19 cellular contexts compared by ENCODE assay signal in the genomic region with DNA sequence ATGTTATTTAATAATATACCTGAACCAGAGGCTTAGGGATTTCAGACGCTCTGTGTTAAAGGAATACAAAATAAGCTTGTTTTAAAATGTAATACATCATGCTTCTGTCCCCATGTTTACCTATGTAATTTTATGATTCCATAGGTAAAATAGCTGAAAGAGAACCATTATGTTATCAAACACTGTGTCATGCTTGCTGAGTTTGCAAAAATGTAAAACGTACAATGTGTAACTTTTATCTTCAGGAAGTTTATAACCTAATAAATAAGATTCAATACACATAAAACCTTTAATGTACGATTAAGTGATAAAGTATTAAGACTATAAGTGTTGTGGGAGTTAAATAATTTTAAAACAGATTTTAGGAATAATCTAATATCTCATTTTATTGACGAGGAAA.
DNase-seq lines count a peak whose midpoint lies in the region; ATAC-seq, FAIRE-seq and TF ChIP-seq lines count a peak whose summit lies in the region.
"Had no signal": no experiment of that assay in that cellular context is flagged by ENCODE, and none has a peak within 500 bp of the region (broad histone marks: within the 10 kb centered on the region; RNA-seq: fewer than 3 reads in every experiment).

No MANE protein-coding gene starts in this region.

- H3K79me2 ChIP-seq in HepG2 (ENCODE audit: insufficient read depth, low read length) (no peaks in the 10 kb centered on the region), K562 (ENCODE audit: control insufficient read depth, insufficient read depth, low read length) (no peaks in the 10 kb centered on the region)

- ATAC-seq in HepG2, result no peak
- no peak for ATAC-seq in right lobe of liver
- ATAC-seq in K562, result no peak
- ATAC-seq in effector memory CD8-positive, alpha-beta T cell (replicated peaks), result no peak
- ATAC-seq: CD8-positive, alpha-beta T cell had no signal

- no peaks in the 10 kb centered on the region for H3K9me3 ChIP-seq in HepG2 (ENCODE audit: low read length)
- no peaks in the 10 kb centered on the region for H3K9me3 ChIP-seq in right lobe of liver
- H3K9me3 ChIP-seq in K562 (replicated peaks; ENCODE audit: control insufficient read depth, insufficient read depth, low read depth, low read length), result no peaks in the 10 kb centered on the region
- H3K9me3 ChIP-seq: BLaER1 treated with 17β-estradiol and CSF1 and Interleukin-3, amounts not matched to agents 10 nM and 100 nM; Caco-2 had no signal

- no peaks in the 10 kb centered on the region for H3K27me3 ChIP-seq in HepG2 (ENCODE audit: control insufficient read depth in 1 of 2, insufficient read depth in 2 of 2, low read length in 2 of 2)
- H3K27me3 ChIP-seq in right lobe of liver, result no peaks in the 10 kb centered on the region
- no peaks in the 10 kb centered on the region for H3K27me3 ChIP-seq in K562 (ENCODE audit: control insufficient read depth in 2 of 2, insufficient read depth in 2 of 2, low read length in 2 of 2)
- H3K27me3 ChIP-seq: BLaER1 treated with 17β-estradiol and CSF1 and Interleukin-3, amounts not matched to agents 10 nM and 100 nM had no signal

- H3K36me3 Mint-ChIP-seq in mesothelial cell of epicardium, result peaks cover 12% of the 10 kb centered on the region
- no peaks in the 10 kb centered on the region for H3K36me3 Mint-ChIP-seq in effector memory CD8-positive, alpha-beta T cell (ENCODE audit: insufficient read depth)

- TF ChIP-seq RAD21 in HepG2 (CRISPR knock-in tag; IDR thresholded peaks at IDR 0.05), result no peak
- no peak for TF ChIP-seq RAD21 in K562 (CRISPR knock-in tag; conservative IDR thresholded peaks at IDR 0.05 in 1 of 2, IDR thresholded peaks at IDR 0.05 in 1 of 2)

- 97% methylated on average over 4 of the region's 4 CpGs for WGBS in HepG2 (ENCODE audit: low lambda C conversion rate)
- 63% methylated on average over 4 of the region's 4 CpGs for WGBS in right lobe of liver (ENCODE audit: insufficient coverage, low coverage, low lambda C conversion rate, missing lambda C conversion rate)
- WGBS in K562 (ENCODE audit: insufficient coverage, low coverage, missing lambda C conversion rate), result 43% methylated on average over 4 of the region's 4 CpGs

- H3K36me3 ChIP-seq in HepG2 (replicated peaks in 1 of 2; ENCODE audit: control insufficient read depth in 1 of 2, insufficient read depth in 2 of 2, low read length in 2 of 2), result no peaks in the 10 kb centered on the region
- H3K36me3 ChIP-seq in right lobe of liver, result no peaks in the 10 kb centered on the region
- H3K36me3 ChIP-seq in K562 (ENCODE audit: control insufficient read depth, insufficient read depth, low read length), result no peaks in the 10 kb centered on the region

- TF ChIP-seq EP300 in HepG2 (IDR thresholded peaks at IDR 0.05; ENCODE audit: low read depth in 2 of 2, low read length in 2 of 2) (no peak), HepG2 (CRISPR knock-in tag; IDR thresholded peaks at IDR 0.05; ENCODE audit: borderline replicate concordance) (no peak), K562 (IDR thresholded peaks at IDR 0.05; ENCODE audit: low read length) (no peak)

- H3K4me3 Mint-ChIP-seq in mesothelial cell of epicardium, result no peak overlapping the region
- no peak overlapping the region for H3K4me3 Mint-ChIP-seq in effector memory CD8-positive, alpha-beta T cell
- H3K4me3 Mint-ChIP-seq: B cell; CD4-positive, alpha-beta T cell; CD8-positive, alpha-beta T cell had no signal

- H4K20me1 ChIP-seq in HepG2 (ENCODE audit: insufficient read depth, low read length), result no peaks in the 10 kb centered on the region
- no peaks in the 10 kb centered on the region for H4K20me1 ChIP-seq in K562 (replicated peaks; ENCODE audit: control insufficient read depth, insufficient read depth, low read length)
- H4K20me1 ChIP-seq: BLaER1 treated with 17β-estradiol and CSF1 and Interleukin-3, amounts not matched to agents 10 nM and 100 nM had no signal

- FAIRE-seq in HepG2 (lab: Jason Lieb, UNC), result no peak
- peak; percentile 6 for FAIRE-seq in K562 (lab: Jason Lieb, UNC)
- FAIRE-seq: D721Med, G401.6, GM19239 had no signal

- CTCF ChIA-PET in HepG2 (lab: Yijun Ruan, JAX; ENCODE audit: low intra/inter-chr PET ratio, low total read pairs) (no interaction called here), K562 (lab: Yijun Ruan, JAX; ENCODE audit: low intra/inter-chr PET ratio) (no interaction called here)

- in situ Hi-C loops in HepG2 (cut with HindIII; ENCODE audit: extremely low pct_ligation_motif_present, low pct_unique_long_range_greater_than_20kb) (no loop called here), K562 (cut with MboI) (no loop called here)

- H3K9me3 Mint-ChIP-seq in mesothelial cell of epicardium, result peaks cover 12% of the 10 kb centered on the region
- no peaks in the 10 kb centered on the region for H3K9me3 Mint-ChIP-seq in effector memory CD8-positive, alpha-beta T cell
- H3K9me3 Mint-ChIP-seq: CD4-positive, alpha-beta T cell; CD8-positive, alpha-beta T cell had no signal

- H3K4me2 ChIP-seq in HepG2 (ENCODE audit: low read depth, low read length) (no peak overlapping the region), K562 (ENCODE audit: insufficient read depth, low read length) (no peak overlapping the region)
- H3K4me2 ChIP-seq: BLaER1 treated with 17β-estradiol and CSF1 and Interleukin-3, amounts not matched to agents 10 nM and 100 nM had no signal

- no peak overlapping the region for H3K27ac Mint-ChIP-seq in mesothelial cell of epicardium
- H3K27ac Mint-ChIP-seq in effector memory CD8-positive, alpha-beta T cell, result no peak overlapping the region
- H3K27ac Mint-ChIP-seq: B cell; CD4-positive, alpha-beta T cell; CD8-positive, alpha-beta T cell had no signal

- H3K9me1 ChIP-seq in K562 (ENCODE audit: control insufficient read depth, insufficient read depth, low read length), result no peaks in the 10 kb centered on the region

- DNase-seq in HepG2 (ENCODE audit: low spot score), result no peak
- no peak for DNase-seq in right lobe of liver
- no peak for DNase-seq in K562 (ENCODE audit: extremely low read depth in 1 of 4, low spot score in 3 of 4)
- DNase-seq in mesothelial cell of epicardium (ENCODE audit: low spot score in 2 of 2, unreplicated experiment in 2 of 2), result no peak
- no peak for DNase-seq in effector memory CD8-positive, alpha-beta T cell
- DNase-seq: AML-193; Caco-2; Calu3; CD4-positive, alpha-beta T cell; CD8-positive, alpha-beta T cell; DMS79 treated with DMSO at 0.1 percent for 48 hours; GF-D8 had no signal

- BruUV-seq in HepG2 (replicated peaks; lab: Mats Ljungman, UMichigan) (no TSS peak), K562 (replicated peaks; lab: Mats Ljungman, UMichigan) (no TSS peak)

- no peaks in the 10 kb centered on the region for H3K4me1 Mint-ChIP-seq in mesothelial cell of epicardium
- peaks cover 0 to 15% of the 10 kb centered on the region in 2 donors for H3K4me1 Mint-ChIP-seq in effector memory CD8-positive, alpha-beta T cell (ENCODE audit: low read depth in 2 of 2)
- H3K4me1 Mint-ChIP-seq: B cell had no signal

- H3K4me3 ChIP-seq in HepG2 (replicated peaks in 1 of 3; ENCODE audit: insufficient read depth in 1 of 3, low read depth in 2 of 3, low read length in 3 of 3), result no peak overlapping the region
- no peak overlapping the region for H3K4me3 ChIP-seq in right lobe of liver
- H3K4me3 ChIP-seq in K562, result no peak overlapping the region
- H3K4me3 ChIP-seq: BLaER1 treated with 17β-estradiol and CSF1 and Interleukin-3, amounts not matched to agents 10 nM and 100 nM had no signal

- H2AFZ ChIP-seq in HepG2 (ENCODE audit: low read length), result no peak overlapping the region
- H2AFZ ChIP-seq in K562 (ENCODE audit: low read depth, low read length), result no peak overlapping the region

- intact Hi-C loops in HepG2 (cut with micrococcal nuclease; ENCODE audit: unreplicated experiment) (no loop called here), right lobe of liver (cut with DNase I) (no loop called here), K562 (cut with micrococcal nuclease) (no loop called here)

- TF ChIP-seq POLR2A in HepG2 (IDR thresholded peaks at IDR 0.05; ENCODE audit: insufficient read depth in 1 of 2, low read depth in 2 of 2, low read length in 2 of 2), result no peak
- TF ChIP-seq POLR2A in right lobe of liver (IDR thresholded peaks at IDR 0.05), result no peak
- TF ChIP-seq POLR2A in K562 (conservative IDR thresholded peaks at IDR 0.05), result no peak

- no peak for TF ChIP-seq CTCF in HepG2 (CRISPR knock-in tag; IDR thresholded peaks at IDR 0.05)
- TF ChIP-seq CTCF in right lobe of liver (IDR thresholded peaks at IDR 0.05), result no peak
- no peak for TF ChIP-seq CTCF in K562 (IDR thresholded peaks at IDR 0.05 in 2 of 3, conservative IDR thresholded peaks at IDR 0.05 in 1 of 3; ENCODE audit: insufficient read depth in 2 of 3, low read depth in 1 of 3, low read length in 3 of 3)
- TF ChIP-seq CTCF in mesothelial cell of epicardium (IDR thresholded peaks at IDR 0.05; ENCODE audit: unreplicated experiment), result no peak

- no peak overlapping the region for H3K27ac ChIP-seq in HepG2 (ENCODE audit: extremely low read length, insufficient read depth, low read length)
- H3K27ac ChIP-seq in right lobe of liver, result no peak overlapping the region
- no peak overlapping the region for H3K27ac ChIP-seq in K562 (ENCODE audit: extremely low read depth, low read depth, low read length)
- H3K27ac ChIP-seq: 22Rv1; BLaER1 treated with 17β-estradiol and CSF1 and Interleukin-3, amounts not matched to agents 10 nM and 100 nM; C4-2B had no signal

- H3K4me1 ChIP-seq in HepG2 (ENCODE audit: insufficient read depth, low read length) (no peaks in the 10 kb centered on the region), right lobe of liver (no peaks in the 10 kb centered on the region), K562 (replicated peaks in 1 of 2; ENCODE audit: control insufficient read depth in 2 of 2, insufficient read depth in 2 of 2, low read length in 2 of 2) (no peaks in the 10 kb centered on the region)
- H3K4me1 ChIP-seq: BLaER1 treated with 17β-estradiol and CSF1 and Interleukin-3, amounts not matched to agents 10 nM and 100 nM; Caco-2 had no signal

- H3K27me3 Mint-ChIP-seq in mesothelial cell of epicardium (ENCODE audit: low read depth), result no peaks in the 10 kb centered on the region
- no peaks in the 10 kb centered on the region for H3K27me3 Mint-ChIP-seq in effector memory CD8-positive, alpha-beta T cell
- H3K27me3 Mint-ChIP-seq: B cell; CD4-positive, alpha-beta T cell had no signal

- H3K9ac ChIP-seq in HepG2 (ENCODE audit: insufficient read depth, low read depth, low read length) (no peak overlapping the region), K562 (ENCODE audit: insufficient read depth in 1 of 2, low read depth in 2 of 2, low read length in 2 of 2) (no peak overlapping the region)
- H3K9ac ChIP-seq: BLaER1 treated with 17β-estradiol and CSF1 and Interleukin-3, amounts not matched to agents 10 nM and 100 nM had no signal

- POLR2A ChIA-PET in HepG2 (lab: Yijun Ruan, JAX), result no interaction called here
- POLR2A ChIA-PET in K562 (lab: Yijun Ruan, JAX), result no interaction called here

TF ChIP-seq in HepG2, 621 proteins besides CTCF, POLR2A, EP300 and RAD21 (continues in another document):
- TF ChIP-seq MAFF (IDR thresholded peaks at IDR 0.05; ENCODE audit: low read depth, low read length) (peak; percentile 44; the same call in 1 of the 2 replicates), MAFK (conservative IDR thresholded peaks at IDR 0.05 in 1 of 2, IDR thresholded peaks at IDR 0.05 in 1 of 2; ENCODE audit: low read length in 2 of 2) (peak; percentile 56 to 71; a peak in 3 of 4 replicates)

TF ChIP-seq in K562, 482 proteins besides CTCF, POLR2A, EP300 and RAD21 (continues in another document):
- TF ChIP-seq HIVEP1 (CRISPR knock-in tag; IDR thresholded peaks at IDR 0.05) (no peak), ELF4 (CRISPR knock-in tag; IDR thresholded peaks at IDR 0.05) (no peak)
